In the genomic region with DNA sequence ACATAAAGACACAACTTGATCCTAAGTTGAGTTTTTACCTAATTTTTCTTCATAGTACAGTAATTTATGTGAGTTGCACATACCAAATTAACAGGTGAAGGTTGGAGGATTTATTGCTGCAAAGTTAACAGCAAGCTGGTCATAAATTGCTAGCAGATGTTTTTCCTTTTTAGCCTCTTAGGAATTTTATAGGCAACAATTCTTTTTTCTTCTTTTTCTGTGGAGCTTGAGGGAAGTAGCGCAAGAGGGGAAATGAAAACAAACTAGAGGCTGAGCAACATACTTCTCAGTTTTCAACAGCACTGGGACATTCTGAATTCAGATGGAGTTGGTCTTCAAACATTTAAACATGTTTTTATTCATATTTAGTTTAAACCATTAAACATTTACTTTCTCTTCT, we compare ENCODE assay signal across 17 cellular contexts.
DNase-seq lines count a peak whose midpoint lies in the region; ATAC-seq, FAIRE-seq and TF ChIP-seq lines count a peak whose summit lies in the region.
"Had no signal": no experiment of that assay in that cellular context is flagged by ENCODE, and none has a peak within 500 bp of the region (broad histone marks: within the 10 kb centered on the region; RNA-seq: fewer than 3 reads in every experiment).

No MANE protein-coding gene starts in this region.

- no peak for ATAC-seq in HG03175 (IDR thresholded peaks at IDR 0.05; ENCODE audit: unreplicated experiment)
- ATAC-seq: gastroesophageal sphincter had no signal

- peaks cover 33% of the 10 kb centered on the region for H3K4me1 Mint-ChIP-seq in mesothelial cell of epicardium

- H3K9me3 Mint-ChIP-seq in mesothelial cell of epicardium, result peaks cover 9% of the 10 kb centered on the region
- H3K9me3 Mint-ChIP-seq: CD4-positive, alpha-beta T cell; T-helper 2 cell treated with Interferon-gamma antibody and Interleukin-4, amounts not matched to agents 5 μg/mL and 100 μg/mL, for 36 hours had no signal

- TF ChIP-seq CTCF in AG10803 (conservative IDR thresholded peaks at IDR 0.05; ENCODE audit: low read length) (no peak), mesothelial cell of epicardium (IDR thresholded peaks at IDR 0.05; ENCODE audit: unreplicated experiment) (no peak), tibial artery (IDR thresholded peaks at IDR 0.05) (no peak)

- peak; percentile 15 for FAIRE-seq in GM18507 (lab: Jason Lieb, UNC)
- FAIRE-seq: astrocyte had no signal

- DNase-seq in AG10803 (ENCODE audit: low read depth) (peak; percentile 60), GM18507 (ENCODE audit: extremely low spot score, insufficient read length, low read depth) (no peak), adipocyte (ENCODE audit: low read depth) (peak; percentile 80), mesothelial cell of epicardium (ENCODE audit: low spot score in 2 of 2, unreplicated experiment in 2 of 2) (no peak), tibial artery (no peak), NCI-H69 (lab: John Stamatoyannopoulos, UW) (no peak), AML-193 (lab: John Stamatoyannopoulos, UW) (no peak)
- DNase-seq: activated CD4-positive, alpha-beta T cell treated with anti-CD3 and anti-CD28 coated beads for 48 hours; activated T-cell treated with anti-CD3 and anti-CD28 coated beads for 4 hours; CD4-positive, alpha-beta T cell; NCI-H187 treated with DMSO at 0.1 percent for 48 hours; stimulated activated CD4-positive, alpha-beta T cell treated with anti-CD3 and anti-CD28 coated beads, Interleukin-12 subunit alpha, Interleukin-12 subunit beta, amount 100 ng/mL, for 4 hours had no signal

- H3K36me3 ChIP-seq in adipocyte (ENCODE audit: control insufficient read depth, insufficient read depth, low read length, severe bottlenecking) (peaks cover 12% of the 10 kb centered on the region), tibial artery (peaks cover 40 to 63% (median 53%) of the 10 kb centered on the region in 3 donors)
- H3K36me3 ChIP-seq: prostate gland had no signal

- H3K4me3 Mint-ChIP-seq in mesothelial cell of epicardium, result no peak overlapping the region
- H3K4me3 Mint-ChIP-seq: CD4-positive, alpha-beta T cell; T-helper 2 cell treated with Interferon-gamma antibody and Interleukin-4, amounts not matched to agents 5 μg/mL and 100 μg/mL, for 36 hours had no signal

- no peaks in the 10 kb centered on the region for H3K4me1 ChIP-seq in adipocyte (ENCODE audit: control insufficient read depth, insufficient read depth, low read length)
- H3K4me1 ChIP-seq in tibial artery, result peaks cover 0 to 67% (median 12%) of the 10 kb centered on the region in 4 donors
- H3K4me1 ChIP-seq: gastroesophageal sphincter, prostate gland had no signal

- peak overlapping the region in 1 of 2 donors; percentile 15 for H3K27ac ChIP-seq in tibial artery
- H3K27ac ChIP-seq: gastroesophageal sphincter, prostate gland had no signal

- H3K9ac ChIP-seq in adipocyte (ENCODE audit: low read length), result no peak overlapping the region

- intact Hi-C loops in tibial artery (cut with DNase I; ENCODE audit: low total_unique reads), result no loop called here

- H3K36me3 Mint-ChIP-seq in mesothelial cell of epicardium, result peaks cover 19% of the 10 kb centered on the region

- H3K9me3 ChIP-seq in adipocyte (ENCODE audit: control insufficient read depth, low read length) (no peaks in the 10 kb centered on the region), tibial artery (no peaks in the 10 kb centered on the region)
- H3K9me3 ChIP-seq: gastroesophageal sphincter, prostate gland had no signal

- no peaks in the 10 kb centered on the region for H3K27me3 Mint-ChIP-seq in mesothelial cell of epicardium (ENCODE audit: low read depth)
- H3K27me3 Mint-ChIP-seq: CD4-positive, alpha-beta T cell had no signal

- H3K27ac Mint-ChIP-seq in mesothelial cell of epicardium, result peak overlapping the region; percentile 65
- H3K27ac Mint-ChIP-seq: T-helper 2 cell treated with Interferon-gamma antibody and Interleukin-4, amounts not matched to agents 5 μg/mL and 100 μg/mL, for 36 hours had no signal

- no peaks in the 10 kb centered on the region for H3K27me3 ChIP-seq in adipocyte (replicated peaks; ENCODE audit: control insufficient read depth, insufficient read depth, low read length)
- H3K27me3 ChIP-seq in tibial artery, result no peaks in the 10 kb centered on the region
- H3K27me3 ChIP-seq: gastroesophageal sphincter had no signal

- H3K4me3 ChIP-seq in AG10803 (ENCODE audit: low read length), result no peak overlapping the region
- H3K4me3 ChIP-seq in adipocyte (ENCODE audit: low read length), result no peak overlapping the region
- H3K4me3 ChIP-seq in tibial artery, result no peak overlapping the region
- H3K4me3 ChIP-seq: gastroesophageal sphincter, prostate gland had no signal

Comparison
In these comparisons a context has a peak if more than half of its experiments do, and no peak if none do; other contexts are left out.
1. DNase-seq: peak in AG10803 (single experiment) and adipocyte (single experiment); none in GM18507 (single experiment), mesothelial cell of epicardium (0 of 2), tibial artery (0 of 2), NCI-H69 (single experiment) and AML-193 (0 of 2).